Comparison of ENCODE assay signal across 8 cellular contexts in the genomic region with DNA sequence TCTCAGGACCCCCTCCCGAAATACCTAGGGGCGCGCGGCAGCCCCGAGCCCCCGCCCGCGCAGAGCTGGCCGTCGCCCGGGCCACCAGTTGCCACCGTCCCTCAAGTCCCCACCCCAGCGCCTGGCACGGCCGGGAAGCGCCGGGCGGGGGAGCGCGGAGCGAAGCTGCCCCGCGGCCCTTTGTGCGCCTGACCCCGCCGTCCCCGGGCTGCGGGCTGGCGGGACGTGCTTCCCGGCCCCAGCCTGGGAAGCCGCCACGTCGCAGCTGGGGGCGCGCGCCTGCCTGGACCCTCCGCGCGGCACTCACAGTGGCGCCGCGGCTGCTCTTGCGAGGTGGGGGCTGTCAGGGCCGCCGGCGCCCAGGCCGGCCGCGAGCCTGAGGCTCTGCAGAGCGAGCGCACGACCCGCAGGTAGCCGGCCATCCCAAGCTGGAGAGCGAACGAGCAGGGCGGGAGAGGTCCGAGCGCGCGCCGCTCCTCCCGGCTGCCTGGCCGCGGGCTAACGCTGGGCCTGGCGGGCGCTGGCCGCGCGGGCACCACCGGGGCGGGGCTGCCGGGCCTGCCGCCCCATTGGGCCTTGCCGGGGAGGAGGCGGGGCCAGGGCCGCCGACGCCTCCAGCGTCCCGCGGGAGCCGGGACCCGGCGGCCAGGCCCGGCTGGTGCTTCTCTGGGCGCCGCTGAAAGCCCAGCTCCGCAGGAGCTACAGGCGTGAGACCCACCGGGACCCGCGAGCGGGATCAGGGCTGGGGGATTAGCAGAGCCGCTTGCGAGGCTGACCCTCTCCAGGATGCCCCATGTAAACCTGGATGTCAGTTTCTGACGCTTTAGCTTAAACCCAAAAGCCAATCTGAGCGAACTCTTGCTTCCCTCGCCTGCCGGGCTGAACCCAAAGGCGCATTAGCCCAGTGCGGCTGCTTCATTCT. TPM values are rescaled to one million over a fixed set of nuclear protein-coding genes. Genes with fewer than 3 reads are reported as not detected.
DNase-seq lines count a peak whose midpoint lies in the region; ATAC-seq and TF ChIP-seq lines count a peak whose summit lies in the region.

Gene IDH2, minus strand, starts transcription at position 500 of the 922 bp plus-strand sequence. Its CDS starts 78 bp downstream, at position 422.

- H3K4me1 ChIP-seq in CD8-positive, alpha-beta T cell (ENCODE audit: insufficient read depth, low read length), result peaks cover 41% of the 10 kb centered on the region

- DNase-seq in CD8-positive, alpha-beta T cell, result peak; percentile 26 to 80 (median 61)
- DNase-seq in NOMO-1 treated with dmso at 0.1 percent for 144 hours (lab: John Stamatoyannopoulos, UW; ENCODE audit: unreplicated experiment) (peak; percentile 69), mesenteric fat pad (ENCODE audit: low spot score) (peak; percentile 95)
- peak; percentile 69 for DNase-seq in activated CD8-positive, alpha-beta memory T cell treated with anti-CD3 and anti-CD28 coated beads, Interleukin-2, amount 50 U/mL, for 4 hours
- DNase-seq in stimulated activated CD8-positive, alpha-beta memory T cell treated with anti-CD3 and anti-CD28 coated beads, Interleukin-15, amount 100 ng/mL, for 24 hours (ENCODE audit: low read depth), result peak; percentile 50

- peaks cover 3% of the 10 kb centered on the region for H3K27me3 Mint-ChIP-seq in CD8-positive, alpha-beta T cell (ENCODE audit: low read depth)

- CTCF ChIA-PET in CD8-positive, alpha-beta T cell (lab: Charles Lee), result interaction anchor here (1.0 to 2.0 kb wide), 4 partner anchors 11 to 831 kb away, joined by 3 to 5 read pairs (median 3); partner anchors contain the start of gene HDDC3

- peak within 1 kb of the TSS; percentile 91 for H3K4me3 Mint-ChIP-seq in CD8-positive, alpha-beta T cell

- peak; percentile 68 for ATAC-seq in CD8-positive, alpha-beta T cell
- peak; percentile 71 for ATAC-seq in GM19328 (IDR thresholded peaks at IDR 0.05; ENCODE audit: unreplicated experiment)
- peak; percentile 43 for ATAC-seq in HG03469 (IDR thresholded peaks at IDR 0.05; ENCODE audit: unreplicated experiment)

- no peaks in the 10 kb centered on the region for H3K36me3 ChIP-seq in CD8-positive, alpha-beta T cell (ENCODE audit: insufficient read depth, low read length)

- no peaks in the 10 kb centered on the region for H3K27me3 ChIP-seq in CD8-positive, alpha-beta T cell (ENCODE audit: insufficient read depth, low read length)

- peaks cover 53% of the 10 kb centered on the region for H3K4me1 Mint-ChIP-seq in CD8-positive, alpha-beta T cell (ENCODE audit: low read depth)

- no peaks in the 10 kb centered on the region for H3K9me3 ChIP-seq in CD8-positive, alpha-beta T cell (ENCODE audit: low read length)

- H3K9me3 Mint-ChIP-seq in CD8-positive, alpha-beta T cell, result no peaks in the 10 kb centered on the region

- no peak for TF ChIP-seq CTCF in CD8-positive, alpha-beta T cell (IDR thresholded peaks at IDR 0.05)

- peaks cover 3% of the 10 kb centered on the region for H3K36me3 Mint-ChIP-seq in CD8-positive, alpha-beta T cell

- peak within 1 kb of the TSS; percentile 81 for H3K27ac ChIP-seq in CD8-positive, alpha-beta T cell (ENCODE audit: low read depth, low read length)

- in situ Hi-C loops in endometrial microvascular endothelial cells (cut with HindIII; ENCODE audit: inconsistent ontology term, low pct_unique_long_range_greater_than_20kb, low sequenced_read_pairs), result no loop called here

- H3K4me3 ChIP-seq in CD8-positive, alpha-beta T cell (ENCODE audit: low read depth, low read length), result peak within 1 kb of the TSS; percentile 81

- intact Hi-C loops in CD8-positive, alpha-beta T cell (cut with DNase I, micrococcal nuclease), result loop anchor here (1.0 to 10.0 kb wide), 11 partner anchors 40 to 833 kb away; partner anchors contain the start of genes HDDC3 (in 2 of the 2), CIB1 (in 1 of the 2), SEMA4B (in 1 of the 2) and TICRR (in 1 of the 2)

- POLR2A ChIA-PET in CD8-positive, alpha-beta T cell (lab: Charles Lee), result interaction anchor here (0.5 to 2.3 kb wide), 6 partner anchors 17 to 208 kb away, joined by 3 to 9 read pairs (median 3); partner anchors contain the start of genes AP3S2, CIB1, GDPGP1 and SEMA4B

- H3K27ac Mint-ChIP-seq in CD8-positive, alpha-beta T cell, result peak within 1 kb of the TSS; percentile 100

RNA-seq across cellular contexts. Expression of gene IDH2, which starts in this region (rescaled TPM):
- 10 to 100 TPM; 41.5 to 42.2 TPM for total RNA-seq in CD8-positive, alpha-beta T cell
- total RNA-seq in endometrial microvascular endothelial cells (ENCODE audit: inconsistent ontology term), result 74.7 TPM
- 56.1 TPM for total RNA-seq in mesenteric fat pad

Comparison
In these comparisons a context has a peak if more than half of its experiments do, and no peak if none do; other contexts are left out.
1. Peak in every context shown above with its lines: DNase-seq, ATAC-seq, H3K4me3 ChIP-seq and H3K27ac ChIP-seq.